ENCODE assay signal across 21 cellular contexts in the genomic region with DNA sequence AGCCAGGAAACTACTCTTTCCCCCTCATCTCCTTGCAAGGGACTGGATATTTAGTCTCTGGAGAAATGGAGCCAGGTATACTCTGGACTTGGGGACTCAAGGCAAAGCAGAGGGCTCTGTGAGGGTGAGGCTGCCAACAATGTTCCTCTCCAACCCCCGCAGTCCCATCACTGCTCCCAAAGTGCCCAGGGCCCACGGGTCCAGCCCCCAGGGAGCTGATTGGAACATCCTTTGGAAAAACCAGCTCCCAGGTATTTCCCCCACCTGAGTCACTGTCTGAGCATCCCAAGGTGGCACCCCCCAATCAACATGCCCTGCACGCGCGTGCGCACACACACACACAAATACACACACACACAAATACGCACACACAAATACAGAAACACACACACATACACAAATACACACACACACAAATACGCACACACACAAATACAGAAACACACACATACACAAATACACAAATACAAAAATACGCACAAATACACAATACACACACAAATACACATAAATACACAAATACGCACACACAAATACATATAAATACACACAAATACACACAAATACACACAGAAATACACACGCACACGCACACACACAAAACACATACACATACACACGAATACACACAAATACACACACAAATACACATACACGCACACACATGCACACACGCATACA.
DNase-seq lines count a peak whose midpoint lies in the region; ATAC-seq and TF ChIP-seq lines count a peak whose summit lies in the region.
"Had no signal": no experiment of that assay in that cellular context is flagged by ENCODE, and none has a peak within 500 bp of the region (broad histone marks: within the 10 kb centered on the region; RNA-seq: fewer than 3 reads in every experiment).

No MANE protein-coding gene starts in this region.

- H3K36me3 ChIP-seq in BLaER1 (no peaks in the 10 kb centered on the region), HUES6 (ENCODE audit: control insufficient read depth, insufficient read depth, low read length) (peaks cover 2% of the 10 kb centered on the region; the same call in 1 of the 2 replicates), osteoblast (ENCODE audit: insufficient read depth, low read length) (no peaks in the 10 kb centered on the region), esophagus squamous epithelium (peaks cover 0 to 25% (median 10%) of the 10 kb centered on the region in 3 donors)

- no peak overlapping the region for H3K4me3 ChIP-seq in BLaER1
- H3K4me3 ChIP-seq in HUES6 (ENCODE audit: low read depth, low read length): peak overlapping the region; percentile 2; the same call in 1 of the 2 replicates
- no peak overlapping the region for H3K4me3 ChIP-seq in osteoblast (ENCODE audit: insufficient read depth, low read length)
- H3K4me3 ChIP-seq in esophagus squamous epithelium: no peak overlapping the region
- H3K4me3 ChIP-seq: left lung, upper lobe of left lung had no signal

- H3K27ac ChIP-seq in BLaER1 (no peak overlapping the region), HUES6 (ENCODE audit: low read depth, low read length) (peak overlapping the region; percentile 54; the same call in 1 of the 2 replicates), osteoblast (ENCODE audit: low read depth, low read length) (no peak overlapping the region), esophagus squamous epithelium (no peak overlapping the region)
- H3K27ac ChIP-seq: left lung, upper lobe of left lung had no signal

- no peaks in the 10 kb centered on the region for H3K79me2 ChIP-seq in osteoblast (ENCODE audit: insufficient read depth, low read length)

- peak overlapping the region; percentile 57 for H3K4me2 ChIP-seq in BLaER1
- H3K4me2 ChIP-seq in osteoblast (ENCODE audit: insufficient read depth, low read length): no peak overlapping the region

- no peak overlapping the region for H2AFZ ChIP-seq in osteoblast (ENCODE audit: low read length)

- H3K9ac ChIP-seq in BLaER1: no peak overlapping the region
- peak overlapping the region; percentile 79 for H3K9ac ChIP-seq in HUES6 (ENCODE audit: low read length)

- H3K27me3 ChIP-seq in BLaER1: no peaks in the 10 kb centered on the region
- no peaks in the 10 kb centered on the region for H3K27me3 ChIP-seq in HUES6 (ENCODE audit: control insufficient read depth, insufficient read depth, low read length)
- H3K27me3 ChIP-seq in osteoblast (ENCODE audit: insufficient read depth, low read length): no peaks in the 10 kb centered on the region
- no peaks in the 10 kb centered on the region for H3K27me3 ChIP-seq in esophagus squamous epithelium
- H3K27me3 ChIP-seq: left lung, upper lobe of left lung had no signal

- WGBS in esophagus squamous epithelium, 2 donors: 82 to 85% methylated on average over 13 to 15 of the region's 15 CpGs

- TF ChIP-seq POLR2A in esophagus squamous epithelium (IDR thresholded peaks at IDR 0.05): no peak

- DNase-seq in osteoblast (ENCODE audit: insufficient read length, low spot score, missing footprints) (peak; percentile 9), esophagus squamous epithelium (lab: John Stamatoyannopoulos, UW) (no peak), NCI-H446 (lab: John Stamatoyannopoulos, UW) (no peak), HCEC 1CT (no peak)
- DNase-seq: activated CD8-positive, alpha-beta T cell treated with anti-CD3 and anti-CD28 coated beads, Interleukin-2, amount 10 ng/mL, durations not matched to agents 7 days and 5 days; amygdala; CD8-positive, alpha-beta T cell; DMS153; left lung; NCI-H1048; NCI-H2107; NCI-H748 treated with DMSO at 0.1 percent for 48 hours; nucleus accumbens; SHP77 treated with DMSO at 0.1 percent for 48 hours; upper lobe of left lung had no signal

- H3K9me3 ChIP-seq in BLaER1: no peaks in the 10 kb centered on the region
- no peaks in the 10 kb centered on the region; the same call in 1 of the 2 replicates for H3K9me3 ChIP-seq in HUES6 (ENCODE audit: control insufficient read depth, insufficient read depth, low read depth, low read length)
- H3K9me3 ChIP-seq in osteoblast (ENCODE audit: low read depth, low read length): no peaks in the 10 kb centered on the region
- no peaks in the 10 kb centered on the region for H3K9me3 ChIP-seq in esophagus squamous epithelium
- H3K9me3 ChIP-seq: left lung, upper lobe of left lung had no signal

- no peaks in the 10 kb centered on the region for H4K20me1 ChIP-seq in BLaER1
- H4K20me1 ChIP-seq in osteoblast (ENCODE audit: insufficient read depth, low read length): no peaks in the 10 kb centered on the region

- peaks cover 43% of the 10 kb centered on the region for H3K4me1 ChIP-seq in BLaER1
- peaks cover 46% of the 10 kb centered on the region for H3K4me1 ChIP-seq in HUES6 (ENCODE audit: control insufficient read depth, insufficient read depth, low read length)
- H3K4me1 ChIP-seq in osteoblast (ENCODE audit: insufficient read depth, low read length): no peaks in the 10 kb centered on the region
- no peaks in the 10 kb centered on the region for H3K4me1 ChIP-seq in esophagus squamous epithelium
- H3K4me1 ChIP-seq: left lung had no signal

- TF ChIP-seq CTCF in osteoblast (IDR thresholded peaks at IDR 0.05; ENCODE audit: extremely low read depth, low read depth, low read length): no peak
- TF ChIP-seq CTCF in esophagus squamous epithelium (IDR thresholded peaks at IDR 0.05): no peak

- intact Hi-C loops in esophagus squamous epithelium (cut with DNase I): no loop called here

- peak; percentile 18 for ATAC-seq in esophagus mucosa
- no peak for ATAC-seq in GM19324 (IDR thresholded peaks at IDR 0.05; ENCODE audit: low FRiP score, unreplicated experiment)
- ATAC-seq: activated CD8-positive, alpha-beta T cell treated with anti-CD3 and anti-CD28 coated beads, Interleukin-2, amount 10 ng/mL, durations not matched to agents 7 days and 5 days; activated naive CD4-positive, alpha-beta T cell treated with anti-CD3 and anti-CD28 coated beads, Interleukin-2, amount 50 U/mL, for 72 hours; CD8-positive, alpha-beta T cell; left lung; stimulated activated effector memory CD8-positive, alpha-beta T cell treated with anti-CD3 and anti-CD28 coated beads, Interleukin-12 subunit alpha, Interleukin-12 subunit beta, amount 100 ng/mL, for 72 hours had no signal
